8 cellular contexts compared by ENCODE assay signal in the genomic region with DNA sequence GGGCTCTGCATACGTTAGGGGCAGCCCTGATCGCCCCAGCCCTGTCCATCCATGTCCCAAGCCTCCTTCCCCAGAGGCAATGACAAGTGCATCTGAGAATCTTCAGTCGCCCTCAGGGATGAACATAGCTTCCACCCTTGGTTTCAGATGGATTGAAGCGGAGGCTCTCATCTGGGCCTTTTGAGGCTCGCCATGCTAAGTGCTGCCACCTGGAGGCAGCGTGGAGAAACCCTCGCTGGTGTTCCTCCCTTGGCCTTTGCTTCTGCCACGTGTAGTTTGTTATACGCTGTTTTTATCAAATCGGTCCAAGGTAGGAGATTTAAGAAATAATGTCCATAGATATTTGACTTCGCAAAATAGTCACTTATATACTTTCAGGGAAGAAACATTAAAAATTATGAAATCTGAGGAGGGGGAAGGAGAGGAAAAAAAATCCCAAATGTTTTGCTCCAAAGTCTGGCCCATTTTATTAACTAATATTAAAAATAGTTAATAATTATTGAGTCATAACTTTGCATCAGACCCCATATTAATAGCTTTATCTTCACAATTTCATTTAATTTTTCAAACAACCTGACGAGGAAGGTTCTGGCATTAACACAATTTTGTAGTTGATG. TPM values are rescaled to one million over a fixed set of nuclear protein-coding genes. Genes with fewer than 3 reads are reported as not detected.
DNase-seq lines count a peak whose midpoint lies in the region; ATAC-seq and TF ChIP-seq lines count a peak whose summit lies in the region.

No MANE protein-coding gene starts in this region.

- H3K27me3 Mint-ChIP-seq in activated B cell treated with CpG ODN at 0.5 μM for 24 hours: no peaks in the 10 kb centered on the region

- TF ChIP-seq CTCF in GM12875 (IDR thresholded peaks at IDR 0.05; ENCODE audit: borderline replicate concordance, insufficient read depth, low read depth, low read length) (peak; percentile 91), activated B cell treated with CpG ODN at 0.5 μM for 24 hours (IDR thresholded peaks at IDR 0.05) (peak; percentile 77), cardiac fibroblast (IDR thresholded peaks at IDR 0.05; ENCODE audit: low read depth, low read length) (peak; percentile 94)

- H3K4me1 Mint-ChIP-seq in activated B cell treated with CpG ODN at 0.5 μM for 24 hours: no peaks in the 10 kb centered on the region

- H3K36me3 Mint-ChIP-seq in activated B cell treated with CpG ODN at 0.5 μM for 24 hours (ENCODE audit: low read depth): no peaks in the 10 kb centered on the region

- no peak overlapping the region for H3K4me3 Mint-ChIP-seq in activated B cell treated with CpG ODN at 0.5 μM for 24 hours

- DNase-seq in 8988T (peak; percentile 70), NCI-H1930 (lab: John Stamatoyannopoulos, UW) (peak; percentile 19), activated B cell treated with CpG ODN at 0.5 μM for 24 hours (peak; percentile 37), cardiac fibroblast (ENCODE audit: low read depth in 2 of 2) (peak; percentile 79), left kidney (ENCODE audit: low read depth, low spot score) (peak; percentile 86)
- DNase-seq in stimulated activated CD4-positive, alpha-beta T cell treated with anti-CD3 and anti-CD28 coated beads, TNF-alpha, amount 100 ng/mL, for 4 hours (ENCODE audit: low read depth in 3 of 3): peak; percentile 20 to 32 (median 26)

- H3K4me3 ChIP-seq in GM12875 (ENCODE audit: low read depth, low read length) (no peak overlapping the region), cardiac fibroblast (replicated peaks in 1 of 2; ENCODE audit: low read depth in 2 of 2, low read length in 2 of 2) (no peak overlapping the region)

- ATAC-seq in HG02798 (IDR thresholded peaks at IDR 0.05; ENCODE audit: poor library complexity, unreplicated experiment): peak; percentile 92
- peak; percentile 77 for ATAC-seq in activated B cell treated with CpG ODN at 0.5 μM for 24 hours (ENCODE audit: low read depth)

- intact Hi-C loops in activated B cell treated with CpG ODN at 0.5 μM for 24 hours (cut with micrococcal nuclease): loop anchor here (1.0 kb wide), 5 partner anchors 224 to 485 kb away; no protein-coding TSS in a partner anchor

- CTCF ChIA-PET in activated B cell treated with CpG ODN at 0.5 μM for 24 hours (lab: Charles Lee): interaction anchor here (0.8 to 3.9 kb wide), 7 partner anchors 8 to 485 kb away, joined by 3 to 39 read pairs (median 4); no protein-coding TSS in a partner anchor

- no peak overlapping the region for H3K27ac Mint-ChIP-seq in activated B cell treated with CpG ODN at 0.5 μM for 24 hours

- POLR2A ChIA-PET in activated B cell treated with CpG ODN at 0.5 μM for 24 hours (lab: Charles Lee): interaction anchor here (0.6 kb wide), 1 partner anchor 281 kb away, joined by 5 read pairs; no protein-coding TSS in a partner anchor

- no peaks in the 10 kb centered on the region for H3K9me3 Mint-ChIP-seq in activated B cell treated with CpG ODN at 0.5 μM for 24 hours

RNA-seq across cellular contexts. Expression of gene LRRC10, which starts 28.8 kb away (rescaled TPM):
- total RNA-seq in activated B cell treated with CpG ODN at 0.5 μM for 24 hours: not detected in 2 replicates

RNA-seq across cellular contexts. Expression of gene CCT2, which starts 54.2 kb away (rescaled TPM):
- 205 and 211 TPM in 2 replicates for total RNA-seq in activated B cell treated with CpG ODN at 0.5 μM for 24 hours

RNA-seq across cellular contexts. Expression of gene BEST3, which starts 59.6 kb away (rescaled TPM):
- not detected in 2 replicates for total RNA-seq in activated B cell treated with CpG ODN at 0.5 μM for 24 hours

Comparison
In these comparisons a context has a peak if more than half of its experiments do, and no peak if none do; other contexts are left out.
1. DNase-seq: peak in every context shown above with its lines; median percentile 86 in left kidney; 79 in cardiac fibroblast; 70 in 8988T; 37 in activated B cell treated with CpG ODN at 0.5 μM for 24 hours; 26 in stimulated activated CD4-positive, alpha-beta T cell treated with anti-CD3 and anti-CD28 coated beads, TNF-alpha, amount 100 ng/mL, for 4 hours; 19 in NCI-H1930.